In the genomic region with DNA sequence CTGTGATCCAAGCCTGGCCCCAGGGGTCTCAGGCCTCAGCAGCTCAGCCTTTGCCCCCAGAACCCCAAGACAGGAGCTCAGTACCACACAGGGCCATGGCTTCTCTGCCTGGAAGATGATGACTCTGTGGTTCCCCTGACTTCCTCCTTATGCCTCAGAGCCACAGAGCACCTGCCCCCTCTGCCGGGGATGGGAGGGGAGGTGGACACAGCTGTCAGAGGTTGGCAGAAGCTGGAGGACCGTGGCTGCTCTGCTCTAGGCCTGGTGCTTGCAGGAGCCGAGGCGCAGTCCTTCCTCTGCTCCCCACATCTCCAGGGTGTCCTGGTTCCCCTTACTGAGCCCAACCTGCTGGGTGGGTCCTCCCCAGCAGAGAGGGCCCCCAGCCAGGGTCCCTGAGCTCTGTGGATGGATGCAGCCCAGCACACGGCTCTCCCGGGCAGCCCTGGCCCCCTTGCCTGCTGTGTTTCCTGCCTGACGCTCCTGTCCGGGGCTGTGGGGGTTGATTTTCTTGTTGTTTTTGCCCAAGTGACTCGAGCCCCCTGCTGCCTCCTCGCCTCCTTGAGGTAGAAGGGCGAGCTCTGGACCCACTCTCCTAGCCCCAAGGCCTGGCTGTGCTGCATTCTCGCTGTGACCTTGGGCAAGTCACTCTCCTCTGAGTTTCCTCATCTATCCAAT, we compare ENCODE assay signal across 9 cellular contexts. TPM values are rescaled to one million over a fixed set of nuclear protein-coding genes. Genes with fewer than 3 reads are reported as not detected.
DNase-seq lines count a peak whose midpoint lies in the region; ATAC-seq, FAIRE-seq and TF ChIP-seq lines count a peak whose summit lies in the region.
"Had no signal": no experiment of that assay in that cellular context is flagged by ENCODE, and none has a peak within 500 bp of the region (broad histone marks: within the 10 kb centered on the region; RNA-seq: fewer than 3 reads in every experiment).

No MANE protein-coding gene starts in this region.

- H3K27ac ChIP-seq in OCI-LY1 (ENCODE audit: low read depth, low read length, poor library complexity, severe bottlenecking) = no peak overlapping the region
- H3K27ac ChIP-seq in K562 (ENCODE audit: extremely low read depth, low read depth, low read length) = no peak overlapping the region
- no peak overlapping the region for H3K27ac ChIP-seq in sigmoid colon
- H3K27ac ChIP-seq: uterus had no signal

- no peak for TF ChIP-seq EP300 in K562 (IDR thresholded peaks at IDR 0.05; ENCODE audit: low read length)
- no peak for TF ChIP-seq EP300 in sigmoid colon (IDR thresholded peaks at IDR 0.05)

- no peak for FAIRE-seq in K562 (lab: Jason Lieb, UNC)

- no peak overlapping the region for H3K4me3 ChIP-seq in OCI-LY1 (ENCODE audit: low read depth, low read length, poor library complexity, severe bottlenecking)
- H3K4me3 ChIP-seq in K562 = no peak overlapping the region
- H3K4me3 ChIP-seq in sigmoid colon = no peak overlapping the region
- H3K4me3 ChIP-seq: uterus had no signal

- H3K79me2 ChIP-seq in OCI-LY1 (ENCODE audit: insufficient read depth, low read length) (no peaks in the 10 kb centered on the region), K562 (ENCODE audit: control insufficient read depth, insufficient read depth, low read length) (no peaks in the 10 kb centered on the region)

- intact Hi-C loops in K562 (cut with micrococcal nuclease) (no loop called here), sigmoid colon (cut with DNase I) (no loop called here)

- H3K9ac ChIP-seq in OCI-LY1 (ENCODE audit: low read length) = no peak overlapping the region
- no peak overlapping the region for H3K9ac ChIP-seq in K562 (ENCODE audit: insufficient read depth in 1 of 2, low read depth in 2 of 2, low read length in 2 of 2)

- TF ChIP-seq POLR2A in K562 (conservative IDR thresholded peaks at IDR 0.05) (no peak), sigmoid colon (IDR thresholded peaks at IDR 0.05) (no peak)

- in situ Hi-C loops in K562 (cut with MboI) = no loop called here

- ATAC-seq in HG03354 (IDR thresholded peaks at IDR 0.05; ENCODE audit: poor library complexity, severe bottlenecking, unreplicated experiment) (peak; percentile 77), K562 (peak; percentile 8; the same call in 2 of the 3 replicates), HG03095 (IDR thresholded peaks at IDR 0.05; ENCODE audit: unreplicated experiment) (no peak), GM18867 (IDR thresholded peaks at IDR 0.05; ENCODE audit: unreplicated experiment) (no peak)

- POLR2A ChIA-PET in K562 (lab: Yijun Ruan, JAX) = interaction anchor here (1.4 kb wide), 1 partner anchor 12 kb away, joined by 3 read pairs; no protein-coding TSS in a partner anchor

- H3K9me2 ChIP-seq in OCI-LY1 (ENCODE audit: low read depth, low read length) = no peaks in the 10 kb centered on the region

- no peaks in the 10 kb centered on the region for H3K9me3 ChIP-seq in OCI-LY1 (ENCODE audit: low read length)
- H3K9me3 ChIP-seq in K562 (replicated peaks; ENCODE audit: control insufficient read depth, insufficient read depth, low read depth, low read length) = no peaks in the 10 kb centered on the region
- no peaks in the 10 kb centered on the region for H3K9me3 ChIP-seq in sigmoid colon
- H3K9me3 ChIP-seq: uterus had no signal

- peak in 1 of 2 experiments; percentile 51; a peak in 2 of 4 replicates for TF ChIP-seq RAD21 in K562 (CRISPR knock-in tag; conservative IDR thresholded peaks at IDR 0.05 in 1 of 2, IDR thresholded peaks at IDR 0.05 in 1 of 2)

- H3K4me1 ChIP-seq in OCI-LY1 (ENCODE audit: insufficient read depth, low read length, severe bottlenecking) (peaks cover 6% of the 10 kb centered on the region), K562 (replicated peaks in 1 of 2; ENCODE audit: control insufficient read depth in 2 of 2, insufficient read depth in 2 of 2, low read length in 2 of 2) (peaks cover 0 to 59% of the 10 kb centered on the region in 2 experiments; a peak in 2 of 5 replicates), sigmoid colon (peaks cover 0 to 19% (median 11%) of the 10 kb centered on the region in 4 donors)
- H3K4me1 ChIP-seq: uterus had no signal

- H4K20me1 ChIP-seq in OCI-LY1 (ENCODE audit: insufficient read depth, low read length) (no peaks in the 10 kb centered on the region), K562 (replicated peaks; ENCODE audit: control insufficient read depth, insufficient read depth, low read length) (peaks cover 10% of the 10 kb centered on the region; the same call in 1 of the 2 replicates)

- TF ChIP-seq CTCF in OCI-LY1 (IDR thresholded peaks at IDR 0.05; ENCODE audit: low read length) (peak; percentile 40; the same call in 1 of the 2 replicates), K562 (IDR thresholded peaks at IDR 0.05 in 2 of 3, conservative IDR thresholded peaks at IDR 0.05 in 1 of 3; ENCODE audit: insufficient read depth in 2 of 3, low read depth in 1 of 3, low read length in 3 of 3) (peak; percentile 25 to 37 (median 28); a peak in 5 of 6 replicates), sigmoid colon (IDR thresholded peaks at IDR 0.05) (no peak)

- CTCF ChIA-PET in K562 (lab: Yijun Ruan, JAX; ENCODE audit: low intra/inter-chr PET ratio) = no interaction called here

- H3K4me2 ChIP-seq in OCI-LY1 (ENCODE audit: low read length) (no peak overlapping the region), K562 (ENCODE audit: insufficient read depth, low read length) (no peak overlapping the region)

- DNase-seq in DMS53 treated with DMSO at 0.1 percent for 48 hours (lab: John Stamatoyannopoulos, UW; ENCODE audit: unreplicated experiment) = peak; percentile 33
- DNase-seq in K562 (ENCODE audit: extremely low read depth in 1 of 4, low spot score in 3 of 4) = peak in 1 of 4 experiments; percentile 21
- DNase-seq in sigmoid colon = peak; percentile 59
- DNase-seq in NCI-H1048 (lab: John Stamatoyannopoulos, UW) = no peak

- BruUV-seq in K562 (replicated peaks; lab: Mats Ljungman, UMichigan) = no TSS peak

- H3K27me3 ChIP-seq in OCI-LY1 (ENCODE audit: insufficient read depth, low read length) (no peaks in the 10 kb centered on the region), K562 (ENCODE audit: control insufficient read depth in 2 of 2, insufficient read depth in 2 of 2, low read length in 2 of 2) (peaks cover 0 to 10% of the 10 kb centered on the region in 2 experiments; a peak in 2 of 5 replicates), sigmoid colon (peaks cover 0 to 6% (median 4%) of the 10 kb centered on the region in 3 donors)
- H3K27me3 ChIP-seq: uterus had no signal

- peaks cover 4% of the 10 kb centered on the region for H3K9me1 ChIP-seq in K562 (ENCODE audit: control insufficient read depth, insufficient read depth, low read length)

- WGBS in K562 (ENCODE audit: insufficient coverage, low coverage, missing lambda C conversion rate) = 23% methylated on average over 10 of the region's 12 CpGs
- 71 to 76% methylated on average over 12 of the region's 12 CpGs for WGBS in sigmoid colon, 2 donors

- H3K36me3 ChIP-seq in OCI-LY1 (ENCODE audit: insufficient read depth, low read length) (no peaks in the 10 kb centered on the region), K562 (ENCODE audit: control insufficient read depth, insufficient read depth, low read length) (no peaks in the 10 kb centered on the region), sigmoid colon (peaks cover 0 to 5% (median 0%) of the 10 kb centered on the region in 4 donors)
- H3K36me3 ChIP-seq: uterus had no signal

- no peak overlapping the region for H2AFZ ChIP-seq in OCI-LY1 (ENCODE audit: low read length)
- H2AFZ ChIP-seq in K562 (ENCODE audit: low read depth, low read length) = no peak overlapping the region

- no peaks in the 10 kb centered on the region for H3F3A ChIP-seq in OCI-LY1 (ENCODE audit: insufficient read depth, low read length)

RNA-seq across cellular contexts. Expression of a gene that starts 36.6 kb away (rescaled TPM):
- not detected in 2 replicates for total RNA-seq in K562 (2011; cell fraction: chromatin; rRNA removed; ENCODE audit: low replicate concordance)
- total RNA-seq in K562 (2011; cell fraction: nucleolus; rRNA removed) = not detected in 2 replicates
- not detected in 2 replicates for total RNA-seq in K562 (2011; cell fraction: nucleoplasm; rRNA removed)
- total RNA-seq in K562 (2014; rRNA removed) (not detected in 2 replicates), K562 (2014; rRNA removed; fragmentation: Illumina TruSeq; extraction: Trizol) (not detected in 2 replicates), K562 (2015; rRNA removed; fragmentation: Illumina TruSeq; extraction: Trizol) (not detected in 2 replicates), K562 (2021) (0.58 TPM in 1 of 2 replicates, not detected in the other), sigmoid colon (10 to 100 TPM in 1 of 4 donors, 1 to 10 TPM in 3; 4.6 to 14.3 (median 7.7) TPM)
- polyA plus RNA-seq in K562 (2011; rRNA removed) (not detected in 2 replicates), K562 (2014; fragmentation: Illumina TruSeq; extraction: Trizol) (not detected in 2 replicates), K562 (2014; fragmentation: Nextera tagmentation; extraction: Ambion mirVana) (not detected), K562 (2014; rRNA removed) (not detected in 2 replicates), sigmoid colon (10 to 100 TPM in 1 of 3 donors, 1 to 10 TPM in 2; 2.1 to 10.4 (median 6.6) TPM)
- polyA plus RNA-seq in K562 (2011; cell fraction: cytosol; rRNA removed) = 0.12 TPM in 1 of 2 replicates, not detected in the other
- 0.11 and 0.15 TPM in 2 replicates for polyA plus RNA-seq in K562 (2011; cell fraction: nucleus; rRNA removed)
- polyA plus RNA-seq in K562 (2012) = not detected in 2 replicates
- polyA minus RNA-seq in K562 (2011; rRNA and poly(A)+ RNA removed) = not detected in 2 replicates
- not detected in 2 replicates for polyA minus RNA-seq in K562 (2011; cell fraction: cytosol; rRNA and poly(A)+ RNA removed)
- polyA minus RNA-seq in K562 (2011; cell fraction: nucleus; rRNA and poly(A)+ RNA removed) = not detected in 2 replicates

RNA-seq across cellular contexts. Expression of a gene that starts 39.4 kb away (rescaled TPM):
- 90.2 and 103 TPM in 2 replicates for total RNA-seq in K562 (2011; cell fraction: chromatin; rRNA removed; ENCODE audit: low replicate concordance)
- 110 and 114 TPM in 2 replicates for total RNA-seq in K562 (2011; cell fraction: nucleolus; rRNA removed)
- 163 and 180 TPM in 2 replicates for total RNA-seq in K562 (2011; cell fraction: nucleoplasm; rRNA removed)
- total RNA-seq in K562 (2014; rRNA removed) (48.5 and 51.8 TPM in 2 replicates), K562 (2014; rRNA removed; fragmentation: Illumina TruSeq; extraction: Trizol) (71.1 and 79.7 TPM in 2 replicates), K562 (2015; rRNA removed; fragmentation: Illumina TruSeq; extraction: Trizol) (69.0 and 71.4 TPM in 2 replicates), K562 (2021) (57.8 and 67.0 TPM in 2 replicates), sigmoid colon (100 to 1,000 TPM; 129 to 220 (median 157) TPM)
- polyA plus RNA-seq in K562 (2011; rRNA removed) (116 and 144 TPM in 2 replicates), K562 (2014; fragmentation: Illumina TruSeq; extraction: Trizol) (60.7 and 72.8 TPM in 2 replicates), K562 (2014; fragmentation: Nextera tagmentation; extraction: Ambion mirVana) (10 to 100 TPM; 14.3 to 21.2 TPM), K562 (2014; rRNA removed) (66.8 and 82.4 TPM in 2 replicates), sigmoid colon (100 to 1,000 TPM; 147 to 402 (median 255) TPM)
- 118 and 156 TPM in 2 replicates for polyA plus RNA-seq in K562 (2011; cell fraction: cytosol; rRNA removed)
- polyA plus RNA-seq in K562 (2011; cell fraction: nucleus; rRNA removed) = 51.9 and 77.1 TPM in 2 replicates
- 61.0 and 74.1 TPM in 2 replicates for polyA plus RNA-seq in K562 (2012)
- polyA minus RNA-seq in K562 (2011; rRNA and poly(A)+ RNA removed) = 132 and 154 TPM in 2 replicates
- polyA minus RNA-seq in K562 (2011; cell fraction: cytosol; rRNA and poly(A)+ RNA removed) = 51.4 and 59.6 TPM in 2 replicates
- polyA minus RNA-seq in K562 (2011; cell fraction: nucleus; rRNA and poly(A)+ RNA removed) = 12.3 and 25.8 TPM in 2 replicates

Comparison
In these comparisons a context has a peak if more than half of its experiments do, and no peak if none do; other contexts are left out.
1. ATAC-seq: peak in HG03354 (single experiment) and K562 (single experiment); none in HG03095 (single experiment) and GM18867 (single experiment).
2. CTCF ChIP-seq: peak in OCI-LY1 (single experiment) and K562 (3 of 3); none in sigmoid colon (0 of 4).